8 cellular contexts compared by ENCODE assay signal in the genomic region with DNA sequence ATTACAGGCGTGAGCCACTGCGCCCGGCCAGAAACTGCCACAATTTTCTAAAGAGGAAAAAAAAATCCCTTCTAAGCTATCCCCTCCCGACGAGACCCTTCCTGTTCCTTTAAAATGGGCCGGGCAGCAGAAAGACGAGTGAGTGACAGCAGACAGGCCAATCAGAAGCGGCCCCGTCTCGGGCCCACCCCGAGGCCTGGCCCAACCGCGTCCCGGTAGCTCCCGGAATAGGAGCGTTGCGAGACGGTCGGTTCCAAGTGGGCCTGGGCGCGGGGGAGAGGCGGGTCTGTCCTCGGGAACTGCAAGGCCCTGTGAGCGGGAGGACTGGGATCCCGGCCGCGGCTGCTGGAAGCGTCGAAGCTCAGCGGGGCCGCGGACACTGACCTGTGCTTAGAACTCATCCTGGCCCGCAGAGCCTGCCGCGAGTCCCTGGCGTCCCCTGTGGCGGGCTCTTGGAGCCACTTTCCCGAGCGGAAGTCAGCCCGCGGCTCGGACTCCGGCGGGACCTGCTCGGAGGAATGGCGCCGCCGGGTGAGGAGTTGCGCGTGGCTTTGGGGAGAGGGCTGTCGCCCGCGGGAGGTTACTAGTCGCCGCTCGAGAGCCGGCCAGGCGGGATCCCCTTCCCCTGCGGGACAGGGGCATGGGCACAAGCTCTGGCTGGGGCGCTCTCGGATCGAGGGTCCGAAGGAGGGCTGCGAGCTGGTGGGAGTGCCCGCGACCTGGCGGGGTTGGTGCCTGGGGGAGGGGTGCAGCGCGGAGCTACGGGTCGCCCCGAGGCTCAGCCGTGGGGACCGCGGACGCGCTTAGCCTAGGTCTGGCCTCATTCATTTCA. TPM values are rescaled to one million over a fixed set of nuclear protein-coding genes. Genes with fewer than 3 reads are reported as not detected.
DNase-seq lines count a peak whose midpoint lies in the region; ATAC-seq and TF ChIP-seq lines count a peak whose summit lies in the region.

TSS of gene MROH8 (minus strand) at position 710 of the 832 bp plus-strand sequence.
TSS of gene RPN2 (plus strand) at position 492 of the 832 bp plus-strand sequence. CDS start at position 519, 27 bp downstream.

- peaks cover 0 to 1% (median 0%) of the 10 kb centered on the region in 7 donors for H3K9me3 Mint-ChIP-seq in CD14-positive monocyte
- H3K9me3 Mint-ChIP-seq in dendritic cell treated with granulocyte-macrophage colony-stimulating factor and Interleukin-4, amounts not matched to agents 40 ng/mL and 50 ng/mL, for 4 days: no peaks in the 10 kb centered on the region

- H3K36me3 Mint-ChIP-seq in CD14-positive monocyte: peaks cover 15 to 28% of the 10 kb centered on the region in 2 donors
- peaks cover 45% of the 10 kb centered on the region for H3K36me3 Mint-ChIP-seq in dendritic cell treated with granulocyte-macrophage colony-stimulating factor and Interleukin-4, amounts not matched to agents 40 ng/mL and 50 ng/mL, for 4 days (ENCODE audit: low read depth)

- H3K36me3 ChIP-seq in left lung: peaks cover 0 to 17% of the 10 kb centered on the region in 2 donors

- H3K27me3 Mint-ChIP-seq in CD14-positive monocyte (ENCODE audit: low read depth in 3 of 3): no peaks in the 10 kb centered on the region
- no peaks in the 10 kb centered on the region for H3K27me3 Mint-ChIP-seq in dendritic cell treated with granulocyte-macrophage colony-stimulating factor and Interleukin-4, amounts not matched to agents 40 ng/mL and 50 ng/mL, for 4 days

- DNase-seq in CD14-positive monocyte (ENCODE audit: low spot score) (peak; percentile 95), NCI-H748 (lab: John Stamatoyannopoulos, UW; ENCODE audit: unreplicated experiment) (peak; percentile 98), left lung (peak; percentile 98)
- peak; percentile 84 to 93 for DNase-seq in activated CD4-positive, alpha-beta T cell treated with anti-CD3 and anti-CD28 coated beads, Interleukin-2, amount 50 U/mL, for 24 hours (ENCODE audit: low read depth in 1 of 2, low spot score in 1 of 2)
- peak; percentile 89 for DNase-seq in stimulated activated CD4-positive, alpha-beta T cell treated with anti-CD3 and anti-CD28 coated beads, Interleukin-2, amount 100 ng/mL, for 4 hours (ENCODE audit: low read depth)

- H3K4me1 Mint-ChIP-seq in CD14-positive monocyte: peaks cover 25% of the 10 kb centered on the region
- peaks cover 38% of the 10 kb centered on the region for H3K4me1 Mint-ChIP-seq in dendritic cell treated with granulocyte-macrophage colony-stimulating factor and Interleukin-4, amounts not matched to agents 40 ng/mL and 50 ng/mL, for 4 days (ENCODE audit: low read depth)

- H3K4me3 Mint-ChIP-seq in CD14-positive monocyte: peak within 1 kb of the TSS; percentile 96 to 97
- peak within 1 kb of the TSS; percentile 90 for H3K4me3 Mint-ChIP-seq in dendritic cell treated with granulocyte-macrophage colony-stimulating factor and Interleukin-4, amounts not matched to agents 40 ng/mL and 50 ng/mL, for 4 days

- TF ChIP-seq CTCF in CD14-positive monocyte (IDR thresholded peaks at IDR 0.05) (no peak), left lung (IDR thresholded peaks at IDR 0.05) (no peak)

- intact Hi-C loops in CD14-positive monocyte (cut with micrococcal nuclease) (loop anchor here in 1 of 2 donors (2.0 to 10.0 kb wide), 2 partner anchors 44 to 84 kb away; partner anchors contain the start of gene RBL1), left lung (cut with DNase I) (no loop called here)
- intact Hi-C loops in dendritic cell treated with granulocyte-macrophage colony-stimulating factor and Interleukin-4, amounts not matched to agents 40 ng/mL and 50 ng/mL, for 4 days (cut with micrococcal nuclease): loop anchor here (10.0 kb wide), 1 partner anchor 84 kb away; the partner anchor contains the start of gene RBL1

- H3K4me1 ChIP-seq in left lung: peaks cover 9 to 53% of the 10 kb centered on the region in 2 donors

- peak within 1 kb of the TSS; percentile 99 for H3K27ac ChIP-seq in left lung

- peak within 1 kb of the TSS; percentile 97 to 100 (median 99) for H3K27ac Mint-ChIP-seq in CD14-positive monocyte
- peak within 1 kb of the TSS; percentile 99 for H3K27ac Mint-ChIP-seq in dendritic cell treated with granulocyte-macrophage colony-stimulating factor and Interleukin-4, amounts not matched to agents 40 ng/mL and 50 ng/mL, for 4 days

- no peaks in the 10 kb centered on the region for H3K9me3 ChIP-seq in left lung

- peak within 1 kb of the TSS; percentile 84 to 94 for H3K4me3 ChIP-seq in left lung

- peak; percentile 88 for ATAC-seq in GM19395 (IDR thresholded peaks at IDR 0.05; ENCODE audit: unreplicated experiment)
- ATAC-seq in HG03558 (IDR thresholded peaks at IDR 0.05; ENCODE audit: extremely low read depth, unreplicated experiment): peak; percentile 70
- ATAC-seq in left lung: peak; percentile 98

- H3K27me3 ChIP-seq in left lung: no peaks in the 10 kb centered on the region

RNA-seq across cellular contexts. Expression of gene MROH8, which starts in this region (rescaled TPM):
- under 1 TPM; 0.08 to 0.52 TPM for polyA plus RNA-seq in CD14-positive monocyte
- 1 to 10 TPM; 1.8 to 2.2 TPM for total RNA-seq in left lung

RNA-seq across cellular contexts. Expression of gene RPN2, which starts in this region (rescaled TPM):
- 100 to 1,000 TPM; 199 to 215 TPM for polyA plus RNA-seq in CD14-positive monocyte
- total RNA-seq in left lung: 100 to 1,000 TPM; 222 to 269 TPM

Comparison
In these comparisons a context has a peak if more than half of its experiments do, and no peak if none do; other contexts are left out.
1. Peak in every context shown above with its lines: DNase-seq, ATAC-seq, H3K4me3 ChIP-seq and H3K27ac ChIP-seq.